ENCODE assay signal across 15 cellular contexts in the genomic region with DNA sequence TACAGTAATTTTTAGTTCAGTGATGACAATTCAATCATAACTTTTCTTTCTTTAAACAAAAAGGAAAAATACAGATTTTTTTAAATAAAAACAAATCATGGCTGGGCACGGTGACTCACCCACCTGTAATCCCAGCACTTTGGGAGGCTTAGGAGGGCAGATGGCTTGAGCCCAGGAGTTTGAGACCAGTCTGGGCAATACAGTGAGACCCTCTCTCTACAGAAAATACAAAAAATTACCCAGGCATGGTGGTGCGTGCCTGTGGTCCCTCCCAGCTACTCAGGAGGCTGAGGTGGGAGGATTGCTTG.
"Had no signal": no experiment of that assay in that cellular context is flagged by ENCODE, and none has a peak within 500 bp of the region (broad histone marks: within the 10 kb centered on the region; RNA-seq: fewer than 3 reads in every experiment).

No MANE protein-coding gene starts in this region.

- H3K4me3 Mint-ChIP-seq: activated CD4-positive, alpha-beta memory T cell treated with anti-CD3 and anti-CD28 coated beads for 36 hours; activated naive CD8-positive, alpha-beta T cell; naive thymus-derived CD4-positive, alpha-beta T cell; neural crest cell; stimulated activated memory B cell treated with anti-CD40 and anti-IgM and Interleukin-4, amounts not matched to agents 10 μg/mL and 1 μg/mL and 100 μg/mL, for 72 hours; T-helper 17 cell had no signal

- H3K27ac ChIP-seq: left lung, stomach, suprapubic skin, tibial nerve had no signal

- H3K27ac Mint-ChIP-seq: activated CD4-positive, alpha-beta memory T cell treated with anti-CD3 and anti-CD28 coated beads for 36 hours; activated naive CD8-positive, alpha-beta T cell; naive thymus-derived CD4-positive, alpha-beta T cell; stimulated activated memory B cell treated with anti-CD40 and anti-IgM and Interleukin-4, amounts not matched to agents 10 μg/mL and 1 μg/mL and 100 μg/mL, for 72 hours; T-helper 17 cell had no signal

- H3K36me3 ChIP-seq: colonic mucosa, left lung, stomach, suprapubic skin had no signal

- H3K27me3 Mint-ChIP-seq: activated naive CD8-positive, alpha-beta T cell; stimulated activated memory B cell treated with anti-CD40 and anti-IgM and Interleukin-4, amounts not matched to agents 10 μg/mL and 1 μg/mL and 100 μg/mL, for 72 hours had no signal

- ATAC-seq: left lung; naive thymus-derived CD4-positive, alpha-beta T cell; stimulated activated memory B cell treated with anti-CD40 and anti-IgM and Interleukin-4, amounts not matched to agents 10 μg/mL and 1 μg/mL and 100 μg/mL, for 72 hours; T-helper 17 cell had no signal

- H3K36me3 Mint-ChIP-seq: activated CD4-positive, alpha-beta memory T cell treated with anti-CD3 and anti-CD28 coated beads for 36 hours; activated naive CD8-positive, alpha-beta T cell; stimulated activated memory B cell treated with anti-CD40 and anti-IgM and Interleukin-4, amounts not matched to agents 10 μg/mL and 1 μg/mL and 100 μg/mL, for 72 hours had no signal

- H3K4me3 ChIP-seq: colonic mucosa, left lung, lung, smooth muscle cell, stomach, suprapubic skin, tibial nerve had no signal

- H3K4me1 ChIP-seq: colonic mucosa, left lung had no signal

- H3K4me1 Mint-ChIP-seq: neural crest cell; stimulated activated memory B cell treated with anti-CD40 and anti-IgM and Interleukin-4, amounts not matched to agents 10 μg/mL and 1 μg/mL and 100 μg/mL, for 72 hours had no signal

- H3K9me3 Mint-ChIP-seq: activated CD4-positive, alpha-beta memory T cell treated with anti-CD3 and anti-CD28 coated beads for 36 hours; neural crest cell; stimulated activated memory B cell treated with anti-CD40 and anti-IgM and Interleukin-4, amounts not matched to agents 10 μg/mL and 1 μg/mL and 100 μg/mL, for 72 hours had no signal

- H3K27me3 ChIP-seq: colonic mucosa, left lung, stomach, suprapubic skin, tibial nerve had no signal

- H3K9me3 ChIP-seq: colonic mucosa, left lung, stomach, suprapubic skin, tibial nerve had no signal

- DNase-seq: activated CD4-positive, alpha-beta memory T cell treated with anti-CD3 and anti-CD28 coated beads for 36 hours; activated CD4-positive, alpha-beta T cell treated with anti-CD3 and anti-CD28 coated beads for 48 hours; colonic mucosa; left lung; naive thymus-derived CD4-positive, alpha-beta T cell; stimulated activated CD4-positive, alpha-beta T cell treated with anti-CD3 and anti-CD28 coated beads, Interleukin-15, amount 100 ng/mL, for 24 hours; stomach; T-helper 17 cell had no signal

- H3K4me2 ChIP-seq: smooth muscle cell had no signal
